In genomic region chr5:92180406-92180805, GRCh38 we compare ENCODE assay signal across 19 cellular contexts.
DNase-seq lines count a peak whose midpoint lies in the region; TF ChIP-seq lines count a peak whose summit lies in the region.
"Had no signal": no experiment of that assay in that cellular context is flagged by ENCODE, and none has a peak within 500 bp of the region (broad histone marks: within the 10 kb centered on the region; RNA-seq: fewer than 3 reads in every experiment).

No MANE protein-coding gene starts in this region.

- no peaks in the 10 kb centered on the region for H3K9me3 ChIP-seq in SK-N-MC (ENCODE audit: low read depth, low read length)

- peak; percentile 2 for DNase-seq in NCI-H82 (lab: John Stamatoyannopoulos, UW)
- no peak for DNase-seq in NCI-H82 treated with DMSO at 0.1 percent for 48 hours (lab: John Stamatoyannopoulos, UW; ENCODE audit: unreplicated experiment)
- peak; percentile 90 for DNase-seq in SK-N-MC (ENCODE audit: low read depth, low spot score)
- DNase-seq in middle frontal gyrus (ENCODE audit: extremely low spot score, low spot score), result peak; percentile 8
- DNase-seq in UCSD-AML1 (lab: John Stamatoyannopoulos, UW; ENCODE audit: unreplicated experiment), result no peak
- no peak for DNase-seq in GM10248 (ENCODE audit: extremely low spot score)
- DNase-seq in NCI-H345 (lab: John Stamatoyannopoulos, UW), result no peak
- DNase-seq: C1 segment of cervical spinal cord; Calu3; CD4-positive, alpha-beta memory T cell; COR-L47; DMS53; DMS79 treated with DMSO at 0.1 percent for 48 hours; GF-D8; GM23248; H7; HCEC 1CT; HFFc6 had no signal

- CTCF ChIA-PET in GM10248 (lab: Yijun Ruan, JAX), result interaction anchor here (1.4 kb wide), 1 partner anchor 13 kb away, joined by 4 read pairs; no protein-coding TSS in a partner anchor

- peak overlapping the region; percentile 44; the same call in 1 of the 2 replicates for H3K4me3 ChIP-seq in SK-N-MC
- H3K4me3 ChIP-seq: GM23248 had no signal

- H3K36me3 ChIP-seq in SK-N-MC (ENCODE audit: insufficient read depth, low read length), result no peaks in the 10 kb centered on the region

- POLR2A ChIA-PET in GM10248 (lab: Yijun Ruan, JAX), result no interaction called here

- H3K27ac ChIP-seq in SK-N-MC, result peak overlapping the region; percentile 87
- H3K27ac ChIP-seq: 22Rv1, GM23248 had no signal

- no peak overlapping the region for H3K9ac ChIP-seq in SK-N-MC (ENCODE audit: insufficient read length)
- H3K9ac ChIP-seq: GM23248 had no signal

- no peak for TF ChIP-seq CTCF in GM10248 (IDR thresholded peaks at IDR 0.05; ENCODE audit: control extremely low read depth, extremely low read depth, low read depth, missing control alignments)

Comparison
In these comparisons a context has a peak if more than half of its experiments do, and no peak if none do; other contexts are left out.
1. DNase-seq: peak in NCI-H82 (single experiment), SK-N-MC (single experiment) and middle frontal gyrus (single experiment); none in NCI-H82 treated with DMSO at 0.1 percent for 48 hours (single experiment), UCSD-AML1 (single experiment), GM10248 (single experiment) and NCI-H345 (single experiment).